ENCODE assay signal across 26 cellular contexts in genomic region chr2:170265321-170265720, GRCh38.
"Had no signal": no experiment of that assay in that cellular context is flagged by ENCODE, and none has a peak within 500 bp of the region (broad histone marks: within the 10 kb centered on the region; RNA-seq: fewer than 3 reads in every experiment).

No MANE protein-coding gene starts in this region.

- ATAC-seq: heart right ventricle; left cardiac atrium; left lung; naive thymus-derived CD4-positive, alpha-beta T cell; right cardiac atrium; stimulated activated effector memory CD8-positive, alpha-beta T cell treated with anti-CD3 and anti-CD28 coated beads, Interleukin-12 subunit alpha, Interleukin-12 subunit beta, amount 100 ng/mL, for 72 hours had no signal

- H3K27ac ChIP-seq: esophagus squamous epithelium, heart right ventricle, left lung, prostate gland, sigmoid colon, stomach, thyroid gland, vagina had no signal

- H3K36me3 ChIP-seq: esophagus squamous epithelium, heart right ventricle, left lung, prostate gland, sigmoid colon, stomach, thyroid gland, vagina had no signal

- H3K4me1 ChIP-seq: esophagus squamous epithelium, heart right ventricle, left lung, prostate gland, sigmoid colon, stomach, thyroid gland, vagina had no signal

- H3K4me1 Mint-ChIP-seq: naive thymus-derived CD4-positive, alpha-beta T cell; nephron progenitor cell; stimulated activated effector memory CD8-positive, alpha-beta T cell treated with anti-CD3 and anti-CD28 coated beads, Interleukin-12 subunit alpha, Interleukin-12 subunit beta, amount 100 ng/mL, for 72 hours had no signal

- H3K9me3 ChIP-seq: prostate gland, sigmoid colon, thyroid gland, vagina had no signal

- H3K27me3 Mint-ChIP-seq: dendritic cell treated with granulocyte-macrophage colony-stimulating factor and Interleukin-4, amounts not matched to agents 40 ng/mL and 50 ng/mL, for 4 days had no signal

- H3K27me3 ChIP-seq: esophagus squamous epithelium, heart right ventricle, left lung, sigmoid colon, stomach, thyroid gland, vagina had no signal

- H3K36me3 Mint-ChIP-seq: stimulated activated effector memory CD8-positive, alpha-beta T cell treated with anti-CD3 and anti-CD28 coated beads, Interleukin-12 subunit alpha, Interleukin-12 subunit beta, amount 100 ng/mL, for 72 hours had no signal

- H3K27ac Mint-ChIP-seq: dendritic cell treated with granulocyte-macrophage colony-stimulating factor and Interleukin-4, amounts not matched to agents 40 ng/mL and 50 ng/mL, for 4 days; stimulated activated effector memory CD8-positive, alpha-beta T cell treated with anti-CD3 and anti-CD28 coated beads, Interleukin-12 subunit alpha, Interleukin-12 subunit beta, amount 100 ng/mL, for 72 hours had no signal

- H3K4me3 Mint-ChIP-seq: dendritic cell treated with granulocyte-macrophage colony-stimulating factor and Interleukin-4, amounts not matched to agents 40 ng/mL and 50 ng/mL, for 4 days; naive thymus-derived CD4-positive, alpha-beta T cell; nephron progenitor cell; stimulated activated effector memory CD8-positive, alpha-beta T cell treated with anti-CD3 and anti-CD28 coated beads, Interleukin-12 subunit alpha, Interleukin-12 subunit beta, amount 100 ng/mL, for 72 hours had no signal

- DNase-seq: effector CD8-positive, alpha-beta T cell; erythroblast; esophagus squamous epithelium; foreskin melanocyte; glutamatergic neuron; heart right ventricle; hippocampal formation; left cardiac atrium; left lung; mesenchymal stem cell; midbrain; naive thymus-derived CD4-positive, alpha-beta T cell; nephron progenitor cell; nucleus accumbens; right cardiac atrium; sigmoid colon; stimulated activated CD4-positive, alpha-beta T cell treated with anti-CD3 and anti-CD28 coated beads, Interleukin-2, amount 100 ng/mL, for 24 hours; stimulated activated CD4-positive, alpha-beta T cell treated with anti-CD3 and anti-CD28 coated beads, Interleukin-4, amount 100 ng/mL, for 24 hours; stimulated activated naive CD4-positive, alpha-beta T cell treated with Interleukin-2 at 50 U/mL for 16 hours; stomach; thyroid gland; trophoblast cell had no signal

- H3K4me3 ChIP-seq: esophagus squamous epithelium, heart right ventricle, left lung, prostate gland, sigmoid colon, stomach, thyroid gland, vagina had no signal
